ENCODE assay signal across 8 cellular contexts in the genomic region with DNA sequence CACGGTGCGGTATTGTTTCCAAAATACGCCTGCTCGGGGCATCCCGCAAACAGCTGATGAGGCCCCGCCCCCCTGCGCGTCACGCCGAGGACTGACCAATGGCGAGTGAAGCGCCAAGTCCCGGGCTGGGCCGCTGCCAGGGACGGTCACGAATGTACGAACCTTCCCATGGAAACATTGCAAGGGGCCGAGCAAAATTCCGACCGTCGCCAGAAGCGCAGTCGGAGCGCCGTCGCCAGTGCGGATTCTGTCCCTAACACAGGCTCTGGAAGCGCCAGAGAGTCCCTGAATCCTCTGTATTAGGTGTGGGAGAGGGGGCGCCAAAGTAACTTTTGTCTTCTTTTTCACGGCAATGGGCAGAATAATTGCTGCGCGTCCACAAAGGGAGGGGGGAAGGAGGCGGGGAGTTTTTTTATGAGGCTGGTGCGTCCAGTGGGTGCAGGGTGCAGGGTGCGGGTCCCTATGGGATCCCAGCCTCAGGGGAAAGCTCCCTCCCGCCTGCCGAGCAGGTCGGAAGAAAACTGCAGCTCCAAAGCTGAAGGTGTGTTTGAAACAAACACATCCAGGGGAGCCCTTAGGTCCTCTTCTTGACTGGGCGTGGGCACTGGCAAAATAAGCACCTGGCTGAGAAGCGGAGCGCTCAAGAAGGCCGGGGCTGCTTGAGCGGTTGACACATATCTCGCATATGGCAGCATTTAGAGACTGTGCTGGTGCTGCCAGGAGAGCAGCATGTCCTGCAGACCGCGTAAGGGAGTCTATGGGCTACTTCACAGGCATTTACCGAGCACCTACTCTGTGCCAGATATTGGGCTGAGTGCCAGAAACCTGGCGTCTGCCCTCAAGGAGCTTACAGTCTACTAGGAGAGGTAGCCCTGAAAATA. TPM values are rescaled to one million over a fixed set of nuclear protein-coding genes. Genes with fewer than 3 reads are reported as not detected.
DNase-seq lines count a peak whose midpoint lies in the region; ATAC-seq, FAIRE-seq and TF ChIP-seq lines count a peak whose summit lies in the region.

A gene with protein sequence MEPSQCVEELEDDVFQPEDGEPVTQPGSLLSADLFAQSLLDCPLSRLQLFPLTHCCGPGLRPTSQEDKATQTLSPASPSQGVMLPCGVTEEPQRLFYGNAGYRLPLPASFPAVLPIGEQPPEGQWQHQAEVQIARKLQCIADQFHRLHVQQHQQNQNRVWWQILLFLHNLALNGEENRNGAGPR (minus strand): TSS at position 25 of the 881 bp plus-strand sequence. CDS start 2,793 bp downstream, outside the sequence.

- H3K9me3 ChIP-seq in right atrium auricular region, result no peaks in the 10 kb centered on the region
- no peaks in the 10 kb centered on the region for H3K9me3 ChIP-seq in psoas muscle
- no peaks in the 10 kb centered on the region for H3K9me3 ChIP-seq in uterus

- H3K27me3 ChIP-seq in right atrium auricular region (no peaks in the 10 kb centered on the region), psoas muscle (ENCODE audit: insufficient read depth in 3 of 3, low read length in 2 of 3) (no peaks in the 10 kb centered on the region), uterus (no peaks in the 10 kb centered on the region)

- WGBS in psoas muscle, 3 donors, result 4 to 5% (median 4%) methylated on average over 48 of the region's 48 CpGs

- FAIRE-seq in GM12891 (lab: Jason Lieb, UNC), result peak; percentile 95

- peak; percentile 52 for ATAC-seq in HG02870 (IDR thresholded peaks at IDR 0.05; ENCODE audit: unreplicated experiment)
- peak; percentile 84 to 88 (median 85) for ATAC-seq in psoas muscle

- H3K27ac ChIP-seq in right atrium auricular region (peak within 1 kb of the TSS; percentile 80 to 90), psoas muscle (peak within 1 kb of the TSS; percentile 91), uterus (peak within 1 kb of the TSS; percentile 95)

- H3K4me1 ChIP-seq in right atrium auricular region, result peaks cover 0 to 49% of the 10 kb centered on the region in 2 donors
- peaks cover 33% of the 10 kb centered on the region for H3K4me1 ChIP-seq in psoas muscle
- peaks cover 11 to 31% of the 10 kb centered on the region in 2 donors for H3K4me1 ChIP-seq in uterus

- DNase-seq in GM12891 (ENCODE audit: insufficient read length, low spot score) (peak; percentile 92), NCI-H146 treated with DMSO at 0.1 percent for 48 hours (lab: John Stamatoyannopoulos, UW; ENCODE audit: unreplicated experiment) (peak; percentile 72), T-helper 1 cell (peak; percentile 90 to 96 (median 93)), amniotic stem cell (lab: John Stamatoyannopoulos, UW) (peak; percentile 95), right atrium auricular region (ENCODE audit: low spot score) (peak; percentile 100), psoas muscle (peak; percentile 100), uterus (peak; percentile 100)

- intact Hi-C loops in psoas muscle (cut with DNase I), result loop anchor here in 1 of 2 donors (10.0 kb wide), 1 partner anchor 324 kb away; a partner anchor contains a TSS
- intact Hi-C loops in uterus (cut with DNase I; ENCODE audit: low total_unique reads), result loop anchor here (2.0 kb wide), 1 partner anchor 64 kb away; no protein-coding TSS in a partner anchor

- TF ChIP-seq POLR2A in GM12891 (IDR thresholded peaks at IDR 0.05; ENCODE audit: low read depth, low read length) (no peak), uterus (IDR thresholded peaks at IDR 0.05) (peak in 1 of 2 donors; percentile 96)

- TF ChIP-seq CTCF in right atrium auricular region (IDR thresholded peaks at IDR 0.05), result peak in 1 of 2 donors; percentile 50
- TF ChIP-seq CTCF in psoas muscle (IDR thresholded peaks at IDR 0.05), result no peak
- TF ChIP-seq CTCF in uterus (IDR thresholded peaks at IDR 0.05), result peak; percentile 26 to 56 (median 43)

- peak within 1 kb of the TSS; percentile 72 to 74 for H3K4me3 ChIP-seq in right atrium auricular region
- H3K4me3 ChIP-seq in psoas muscle, result peak within 1 kb of the TSS; percentile 80
- peak within 1 kb of the TSS; percentile 63 to 79 for H3K4me3 ChIP-seq in uterus

- H3K36me3 ChIP-seq in right atrium auricular region (no peaks in the 10 kb centered on the region), psoas muscle (ENCODE audit: insufficient read depth in 1 of 2, low read depth in 1 of 2) (no peaks in the 10 kb centered on the region), uterus (no peaks in the 10 kb centered on the region)

TF ChIP-seq in GM12891, 5 proteins besides CTCF, POLR2A, EP300 and RAD21:
- TF ChIP-seq PAX5 (IDR thresholded peaks at IDR 0.05; ENCODE audit: insufficient read depth, low read length, severe bottlenecking) (no peak), SPI1 (IDR thresholded peaks at IDR 0.05; ENCODE audit: low read depth, low read length) (no peak), POU2F2 (IDR thresholded peaks at IDR 0.05; ENCODE audit: low read depth, low read length) (peak; percentile 60)

RNA-seq across cellular contexts. Expression of the gene that starts here (rescaled TPM):
- polyA plus RNA-seq in GM12891 (2012; ENCODE audit: low read depth, missing spikeins), result 17.7 TPM
- total RNA-seq in right atrium auricular region (1 to 10 TPM; 1.3 to 3.0 TPM), psoas muscle (1 to 10 TPM; 1.5 to 5.9 (median 3.7) TPM), uterus (10 to 100 TPM in 3 of 4 donors, 1 to 10 TPM in 1; 7.1 to 46.2 (median 22.6) TPM)
- 1 to 10 TPM in 2 of 3 donors, under 1 TPM in 1; 0.65 to 7.2 (median 3.4) TPM for polyA plus RNA-seq in psoas muscle

Comparison
In these comparisons a context has a peak if more than half of its experiments do, and no peak if none do; other contexts are left out.
1. Peak in every context shown above with its lines: DNase-seq, ATAC-seq, H3K4me3 ChIP-seq and H3K27ac ChIP-seq.